In genomic region chr3:31968927-31969418, GRCh38 we compare ENCODE assay signal across 1 cellular context.
TF ChIP-seq lines count a peak whose summit lies in the region.

No MANE protein-coding gene starts in this region.

TF ChIP-seq in HEK293, 187 proteins besides CTCF, POLR2A, EP300 and RAD21 (continued from another document):
- TF ChIP-seq ZNF398 (tag by site-specific recombination; IDR thresholded peaks at IDR 0.05) (no peak), ZNF792 (tag by site-specific recombination; IDR thresholded peaks at IDR 0.05) (no peak), ZNF692 (tag by site-specific recombination; IDR thresholded peaks at IDR 0.05) (no peak), ZFP69B (tag by site-specific recombination; IDR thresholded peaks at IDR 0.05) (no peak), ZNF280D (tag by site-specific recombination; IDR thresholded peaks at IDR 0.05) (no peak), ZNF529 (tag by site-specific recombination; IDR thresholded peaks at IDR 0.05; ENCODE audit: insufficient replicate concordance) (no peak), MEIS1 (CRISPR knock-in tag; IDR thresholded peaks at IDR 0.05; ENCODE audit: borderline replicate concordance) (peak; percentile 93), SP7 (tag by site-specific recombination; IDR thresholded peaks at IDR 0.05) (peak; percentile 89), BCL6B (tag by site-specific recombination; IDR thresholded peaks at IDR 0.05) (no peak), ZNF223 (tag by site-specific recombination; IDR thresholded peaks at IDR 0.05) (no peak), SCRT1 (tag by site-specific recombination; IDR thresholded peaks at IDR 0.05; ENCODE audit: borderline replicate concordance) (no peak), AEBP2 (tag by site-specific recombination; IDR thresholded peaks at IDR 0.05; ENCODE audit: borderline replicate concordance) (no peak), ZNF114 (tag by site-specific recombination; IDR thresholded peaks at IDR 0.05) (no peak), ZNF175 (tag by site-specific recombination; IDR thresholded peaks at IDR 0.05) (no peak), ZNF157 (tag by site-specific recombination; IDR thresholded peaks at IDR 0.05) (no peak), ZNF514 (tag by site-specific recombination; IDR thresholded peaks at IDR 0.05) (no peak)
